In the genomic region with DNA sequence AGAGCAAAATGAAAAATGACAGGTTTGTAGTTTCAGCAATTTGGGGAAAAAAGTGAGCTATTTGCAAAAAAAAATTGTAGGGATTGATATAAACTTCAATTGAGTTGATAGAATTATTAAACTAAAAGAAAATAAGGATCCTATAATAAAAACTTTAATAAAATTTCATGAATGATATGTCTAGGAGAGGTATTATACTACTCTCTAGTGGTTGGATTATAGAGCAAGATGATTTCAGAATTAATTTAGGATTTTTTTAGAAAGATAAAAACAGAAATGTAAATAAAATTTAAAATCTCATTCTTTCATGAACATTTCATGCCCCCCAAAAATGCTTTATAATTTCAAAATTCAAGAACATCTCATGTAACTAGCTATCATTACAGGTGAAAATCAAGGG, we compare ENCODE assay signal across 8 cellular contexts.
"Had no signal": no experiment of that assay in that cellular context is flagged by ENCODE, and none has a peak within 500 bp of the region (broad histone marks: within the 10 kb centered on the region; RNA-seq: fewer than 3 reads in every experiment).

No MANE protein-coding gene starts in this region.

- H3K4me2 ChIP-seq: GM23338 had no signal

- H2AFZ ChIP-seq: GM23338 had no signal

- FAIRE-seq: H1, H54, HTR-8/SVneo, K562 had no signal

- DNase-seq: H9, HCEC 1CT, IMR-90 had no signal

- H3K4me3 ChIP-seq: GM23338, K562 had no signal

- ATAC-seq: GM23338, K562 had no signal
